Comparison of ENCODE assay signal across 8 cellular contexts in genomic region chr11:119103161-119103664, GRCh38. TPM values are rescaled to one million over a fixed set of nuclear protein-coding genes. Genes with fewer than 3 reads are reported as not detected.
DNase-seq lines count a peak whose midpoint lies in the region; ATAC-seq and TF ChIP-seq lines count a peak whose summit lies in the region.
"Not testable (repeated sequence)": the region's sequence is repeated elsewhere in the genome, so short reads cannot be mapped to it uniquely, and the experiment has no call there.

No MANE protein-coding gene starts in this region.

- not testable (repeated sequence) for H2AFZ ChIP-seq in ACC112 (ENCODE audit: low read length, unreplicated experiment); smooth muscle cell (ENCODE audit: low read depth)

- H3K4me1 ChIP-seq in ACC112 (ENCODE audit: control insufficient read depth, insufficient read depth, low read length, unreplicated experiment) (peaks cover 21% of the 10 kb centered on the region), left ventricle myocardium inferior (peaks cover 53% of the 10 kb centered on the region), smooth muscle cell (ENCODE audit: low read depth) (peaks cover 21% of the 10 kb centered on the region)
- not testable (repeated sequence) for H3K4me1 ChIP-seq in SJCRH30
- peaks cover 22 to 27% of the 10 kb centered on the region in 2 donors for H3K4me1 ChIP-seq in naive thymus-derived CD4-positive, alpha-beta T cell (ENCODE audit: control insufficient read depth in 2 of 2, insufficient read depth in 2 of 2, low read length in 2 of 2)

- not testable (repeated sequence) for H3K9ac ChIP-seq in smooth muscle cell (ENCODE audit: low read depth)

- not testable (repeated sequence) for ATAC-seq in naive thymus-derived CD4-positive, alpha-beta T cell

- not testable (repeated sequence) for H4K20me1 ChIP-seq in smooth muscle cell (ENCODE audit: low read depth)

- not testable (repeated sequence) for H3K9me3 Mint-ChIP-seq in HFFc6; activated naive CD4-positive, alpha-beta T cell treated with anti-CD3 and anti-CD28 coated beads for 36 hours; naive thymus-derived CD4-positive, alpha-beta T cell

- H3K4me1 Mint-ChIP-seq in HFFc6 (ENCODE audit: low read depth) = peaks cover 42% of the 10 kb centered on the region
- H3K4me1 Mint-ChIP-seq in activated naive CD4-positive, alpha-beta T cell treated with anti-CD3 and anti-CD28 coated beads for 36 hours (ENCODE audit: low read depth) = peaks cover 36% of the 10 kb centered on the region
- H3K4me1 Mint-ChIP-seq in naive thymus-derived CD4-positive, alpha-beta T cell = peaks cover 24 to 67% (median 50%) of the 10 kb centered on the region in 7 donors

- H3K4me3 Mint-ChIP-seq in HFFc6 = peak overlapping the region; percentile 91
- H3K4me3 Mint-ChIP-seq in activated naive CD4-positive, alpha-beta T cell treated with anti-CD3 and anti-CD28 coated beads for 36 hours = peak overlapping the region; percentile 94
- peak overlapping the region; percentile 53 to 100 (median 94) for H3K4me3 Mint-ChIP-seq in naive thymus-derived CD4-positive, alpha-beta T cell

- WGBS in smooth muscle cell (ENCODE audit: low lambda C conversion rate) = 93% methylated on average over 18 of the region's 18 CpGs

- H3K79me2 ChIP-seq in ACC112 (ENCODE audit: control insufficient read depth, insufficient read depth, low read length, unreplicated experiment) (peaks cover 26% of the 10 kb centered on the region), smooth muscle cell (ENCODE audit: low read depth) (peaks cover 11% of the 10 kb centered on the region)

- H3K36me3 ChIP-seq in ACC112 (ENCODE audit: insufficient read depth, low read length); SJCRH30; left ventricle myocardium inferior; naive thymus-derived CD4-positive, alpha-beta T cell (ENCODE audit: control insufficient read depth in 2 of 3, insufficient read depth in 3 of 3, low read length in 3 of 3); smooth muscle cell (ENCODE audit: low read depth): not testable (repeated sequence)

- not testable (repeated sequence) for TF ChIP-seq CTCF in HFFc6 (IDR thresholded peaks at IDR 0.05); coronary artery (IDR thresholded peaks at IDR 0.05); left ventricle myocardium inferior (IDR thresholded peaks at IDR 0.05; ENCODE audit: borderline replicate concordance); smooth muscle cell (IDR thresholded peaks at IDR 0.05; ENCODE audit: borderline replicate concordance, insufficient read depth, poor library complexity, severe bottlenecking)

- H3K36me3 Mint-ChIP-seq in HFFc6 (ENCODE audit: low read depth); naive thymus-derived CD4-positive, alpha-beta T cell: not testable (repeated sequence)
- peaks cover 16% of the 10 kb centered on the region for H3K36me3 Mint-ChIP-seq in activated naive CD4-positive, alpha-beta T cell treated with anti-CD3 and anti-CD28 coated beads for 36 hours (ENCODE audit: low read depth)

- H3F3A ChIP-seq in smooth muscle cell (ENCODE audit: low read depth) = peaks cover 14% of the 10 kb centered on the region

- H3K27ac Mint-ChIP-seq in HFFc6 = peak overlapping the region; percentile 98
- peak overlapping the region; percentile 95 for H3K27ac Mint-ChIP-seq in activated naive CD4-positive, alpha-beta T cell treated with anti-CD3 and anti-CD28 coated beads for 36 hours
- H3K27ac Mint-ChIP-seq in naive thymus-derived CD4-positive, alpha-beta T cell = peak overlapping the region; percentile 98 to 100 (median 99)

- H3K27me3 Mint-ChIP-seq in HFFc6 (ENCODE audit: insufficient read depth); activated naive CD4-positive, alpha-beta T cell treated with anti-CD3 and anti-CD28 coated beads for 36 hours (ENCODE audit: low read depth); naive thymus-derived CD4-positive, alpha-beta T cell: not testable (repeated sequence)

- peak overlapping the region; percentile 95 for H3K27ac ChIP-seq in ACC112 (ENCODE audit: low read depth, low read length)
- not testable (repeated sequence) for H3K27ac ChIP-seq in SJCRH30
- peak overlapping the region; percentile 79 to 97 for H3K27ac ChIP-seq in coronary artery
- peak overlapping the region; percentile 97 for H3K27ac ChIP-seq in left ventricle myocardium inferior (replicated peaks)
- H3K27ac ChIP-seq in naive thymus-derived CD4-positive, alpha-beta T cell (ENCODE audit: low read depth, low read length) = peak overlapping the region; percentile 95
- H3K27ac ChIP-seq in smooth muscle cell (ENCODE audit: low read depth) = peak overlapping the region; percentile 99

- H3K9me3 ChIP-seq in SJCRH30 (replicated peaks); left ventricle myocardium inferior (replicated peaks); naive thymus-derived CD4-positive, alpha-beta T cell (ENCODE audit: control insufficient read depth in 2 of 3, low read length in 3 of 3); smooth muscle cell (replicated peaks; ENCODE audit: low read depth): not testable (repeated sequence)

- H3K4me3 ChIP-seq in ACC112 (ENCODE audit: low read depth, low read length) (peak overlapping the region; percentile 92; the same call in 1 of the 2 replicates), SJCRH30 (peak overlapping the region; percentile 90), coronary artery (peak overlapping the region; percentile 77), left ventricle myocardium inferior (peak overlapping the region; percentile 93), smooth muscle cell (peak overlapping the region; percentile 81)
- not testable (repeated sequence) for H3K4me3 ChIP-seq in naive thymus-derived CD4-positive, alpha-beta T cell (ENCODE audit: low read length)

- POLR2A ChIA-PET in naive thymus-derived CD4-positive, alpha-beta T cell (lab: Charles Lee) = interaction anchor here (0.7 to 20.2 kb wide), 11 partner anchors 9 to 534 kb away, joined by 3 to 435 read pairs (median 4); partner anchors contain the start of genes CENATAC, HINFP, HMBS and RPS25

- H3K27me3 ChIP-seq in ACC112 (ENCODE audit: insufficient read depth, low read length); SJCRH30; left ventricle myocardium inferior (ENCODE audit: low read depth); naive thymus-derived CD4-positive, alpha-beta T cell (ENCODE audit: control insufficient read depth in 2 of 2, insufficient read depth in 2 of 2, low read length in 2 of 2); smooth muscle cell (ENCODE audit: low read depth): not testable (repeated sequence)

- DNase-seq in HFFc6; SJCRH30; activated naive CD4-positive, alpha-beta T cell treated with anti-CD3 and anti-CD28 coated beads for 36 hours; coronary artery (ENCODE audit: low spot score); left ventricle myocardium inferior; naive thymus-derived CD4-positive, alpha-beta T cell; smooth muscle cell (lab: John Stamatoyannopoulos, UW; ENCODE audit: unreplicated experiment): not testable (repeated sequence)

- peak overlapping the region; percentile 98 for H3K4me2 ChIP-seq in smooth muscle cell

- intact Hi-C loops in activated naive CD4-positive, alpha-beta T cell treated with anti-CD3 and anti-CD28 coated beads for 36 hours (cut with micrococcal nuclease) = loop anchor here (2.0 to 10.0 kb wide), 4 partner anchors 94 to 878 kb away; partner anchors contain the start of gene JAML
- intact Hi-C loops in left ventricle myocardium inferior (cut with micrococcal nuclease) = not testable (repeated sequence)
- intact Hi-C loops in naive thymus-derived CD4-positive, alpha-beta T cell (cut with micrococcal nuclease) = loop anchor here (2.0 to 5.0 kb wide), 7 partner anchors 72 to 1871 kb away; partner anchors contain the start of genes BCL9L (in 1 of the 2), CENATAC (in 1 of the 2), DDX6 (in 1 of the 2) and KMT2A (in 1 of the 2)

- CTCF ChIA-PET in activated naive CD4-positive, alpha-beta T cell treated with anti-CD3 and anti-CD28 coated beads for 36 hours (lab: Charles Lee) = interaction anchor here (0.6 to 1.3 kb wide), 7 partner anchors 19 to 221 kb away, joined by 3 to 6 read pairs (median 3); partner anchors contain the start of gene VPS11
- CTCF ChIA-PET in naive thymus-derived CD4-positive, alpha-beta T cell (lab: Charles Lee) = interaction anchor here (0.7 to 1.8 kb wide), 6 partner anchors 13 to 235 kb away, joined by 3 to 9 read pairs (median 4); partner anchors contain the start of genes HINFP, HMBS and RPS25

RNA-seq across cellular contexts. Expression of gene DPAGT1, which starts 1.6 kb away (rescaled TPM):
- 10 to 100 TPM; 40.5 to 52.5 (median 49.1) TPM for total RNA-seq in HFFc6 (2021; fragmentation: NEBNext Ultra II Directional; extraction: Animal tissue kit (Norgen Biotek cat#: 25700))
- 23.7 and 24.0 TPM in 2 replicates for total RNA-seq in SJCRH30 (2014; rRNA removed; shearing (Covaris generic))
- 10 to 100 TPM; 52.2 to 53.1 TPM for total RNA-seq in activated naive CD4-positive, alpha-beta T cell treated with anti-CD3 and anti-CD28 coated beads for 36 hours
- total RNA-seq in left ventricle myocardium inferior = 15.4 TPM
- 10 to 100 TPM; 21.9 to 63.9 (median 37.9) TPM for total RNA-seq in naive thymus-derived CD4-positive, alpha-beta T cell
- polyA plus RNA-seq in naive thymus-derived CD4-positive, alpha-beta T cell = 10 to 100 TPM; 25.0 to 32.6 TPM
- total RNA-seq in smooth muscle cell = 26.2 and 40.5 TPM in 2 replicates
- 68.1 and 73.7 TPM in 2 replicates for polyA plus RNA-seq in smooth muscle cell

RNA-seq across cellular contexts. Expression of gene C2CD2L, which starts 3.9 kb away (rescaled TPM):
- 10 to 100 TPM; 10.0 to 13.5 (median 10.8) TPM for total RNA-seq in HFFc6 (2021; fragmentation: NEBNext Ultra II Directional; extraction: Animal tissue kit (Norgen Biotek cat#: 25700))
- total RNA-seq in SJCRH30 (2014; rRNA removed; shearing (Covaris generic)) = 4.1 and 4.8 TPM in 2 replicates
- 10 to 100 TPM; 20.1 to 20.8 TPM for total RNA-seq in activated naive CD4-positive, alpha-beta T cell treated with anti-CD3 and anti-CD28 coated beads for 36 hours
- total RNA-seq in left ventricle myocardium inferior = 10.8 TPM
- total RNA-seq in naive thymus-derived CD4-positive, alpha-beta T cell = 10 to 100 TPM; 24.7 to 40.7 (median 36.1) TPM
- 10 to 100 TPM in 1 of 2 donors, 1 to 10 TPM in 1; 2.7 to 10.2 TPM for polyA plus RNA-seq in naive thymus-derived CD4-positive, alpha-beta T cell
- 4.8 and 10.6 TPM in 2 replicates for total RNA-seq in smooth muscle cell
- polyA plus RNA-seq in smooth muscle cell = 7.2 and 9.2 TPM in 2 replicates

RNA-seq across cellular contexts. Expression of gene HINFP, which starts 18.2 kb away (rescaled TPM):
- 10 to 100 TPM in 4 of 6 experiments, 1 to 10 TPM in 2; 9.9 to 13.4 (median 11.3) TPM for total RNA-seq in HFFc6 (2021; fragmentation: NEBNext Ultra II Directional; extraction: Animal tissue kit (Norgen Biotek cat#: 25700))
- 14.4 and 15.2 TPM in 2 replicates for total RNA-seq in SJCRH30 (2014; rRNA removed; shearing (Covaris generic))
- total RNA-seq in activated naive CD4-positive, alpha-beta T cell treated with anti-CD3 and anti-CD28 coated beads for 36 hours = 10 to 100 TPM; 24.5 to 25.2 TPM
- total RNA-seq in left ventricle myocardium inferior = 13.9 TPM
- 10 to 100 TPM; 30.7 to 79.7 (median 42.7) TPM for total RNA-seq in naive thymus-derived CD4-positive, alpha-beta T cell
- polyA plus RNA-seq in naive thymus-derived CD4-positive, alpha-beta T cell = 10 to 100 TPM; 14.7 to 24.1 TPM
- total RNA-seq in smooth muscle cell = 17.3 and 18.6 TPM in 2 replicates
- 11.2 and 15.6 TPM in 2 replicates for polyA plus RNA-seq in smooth muscle cell

RNA-seq across cellular contexts. Expression of gene HMBS, which starts 18.5 kb away (rescaled TPM):
- total RNA-seq in HFFc6 (2021; fragmentation: NEBNext Ultra II Directional; extraction: Animal tissue kit (Norgen Biotek cat#: 25700)) = 10 to 100 TPM; 31.1 to 45.6 (median 41.9) TPM
- total RNA-seq in SJCRH30 (2014; rRNA removed; shearing (Covaris generic)) = 10.1 and 14.3 TPM in 2 replicates
- 10 to 100 TPM; 27.9 to 29.4 TPM for total RNA-seq in activated naive CD4-positive, alpha-beta T cell treated with anti-CD3 and anti-CD28 coated beads for 36 hours
- total RNA-seq in left ventricle myocardium inferior (25.2 TPM), smooth muscle cell (13.9 and 33.7 TPM in 2 replicates)
- 10 to 100 TPM in 1 of 5 experiments, 1 to 10 TPM in 4; 6.7 to 25.4 (median 7.7) TPM for total RNA-seq in naive thymus-derived CD4-positive, alpha-beta T cell
- 10 to 100 TPM; 20.8 to 25.3 TPM for polyA plus RNA-seq in naive thymus-derived CD4-positive, alpha-beta T cell
- 39.9 and 43.4 TPM in 2 replicates for polyA plus RNA-seq in smooth muscle cell

RNA-seq across cellular contexts. Expression of gene VPS11, which starts 35.6 kb away (rescaled TPM):
- total RNA-seq in HFFc6 (2021; fragmentation: NEBNext Ultra II Directional; extraction: Animal tissue kit (Norgen Biotek cat#: 25700)) = 10 to 100 TPM; 27.4 to 31.4 (median 27.8) TPM
- total RNA-seq in SJCRH30 (2014; rRNA removed; shearing (Covaris generic)) = 11.6 and 11.9 TPM in 2 replicates
- 10 to 100 TPM; 16.9 to 19.5 TPM for total RNA-seq in activated naive CD4-positive, alpha-beta T cell treated with anti-CD3 and anti-CD28 coated beads for 36 hours
- 22.0 TPM for total RNA-seq in left ventricle myocardium inferior
- total RNA-seq in naive thymus-derived CD4-positive, alpha-beta T cell = 10 to 100 TPM; 39.0 to 73.9 (median 57.1) TPM
- 10 to 100 TPM; 40.3 to 72.1 TPM for polyA plus RNA-seq in naive thymus-derived CD4-positive, alpha-beta T cell
- 32.3 and 33.8 TPM in 2 replicates for total RNA-seq in smooth muscle cell
- polyA plus RNA-seq in smooth muscle cell = 33.1 and 38.7 TPM in 2 replicates
